In the genomic region with DNA sequence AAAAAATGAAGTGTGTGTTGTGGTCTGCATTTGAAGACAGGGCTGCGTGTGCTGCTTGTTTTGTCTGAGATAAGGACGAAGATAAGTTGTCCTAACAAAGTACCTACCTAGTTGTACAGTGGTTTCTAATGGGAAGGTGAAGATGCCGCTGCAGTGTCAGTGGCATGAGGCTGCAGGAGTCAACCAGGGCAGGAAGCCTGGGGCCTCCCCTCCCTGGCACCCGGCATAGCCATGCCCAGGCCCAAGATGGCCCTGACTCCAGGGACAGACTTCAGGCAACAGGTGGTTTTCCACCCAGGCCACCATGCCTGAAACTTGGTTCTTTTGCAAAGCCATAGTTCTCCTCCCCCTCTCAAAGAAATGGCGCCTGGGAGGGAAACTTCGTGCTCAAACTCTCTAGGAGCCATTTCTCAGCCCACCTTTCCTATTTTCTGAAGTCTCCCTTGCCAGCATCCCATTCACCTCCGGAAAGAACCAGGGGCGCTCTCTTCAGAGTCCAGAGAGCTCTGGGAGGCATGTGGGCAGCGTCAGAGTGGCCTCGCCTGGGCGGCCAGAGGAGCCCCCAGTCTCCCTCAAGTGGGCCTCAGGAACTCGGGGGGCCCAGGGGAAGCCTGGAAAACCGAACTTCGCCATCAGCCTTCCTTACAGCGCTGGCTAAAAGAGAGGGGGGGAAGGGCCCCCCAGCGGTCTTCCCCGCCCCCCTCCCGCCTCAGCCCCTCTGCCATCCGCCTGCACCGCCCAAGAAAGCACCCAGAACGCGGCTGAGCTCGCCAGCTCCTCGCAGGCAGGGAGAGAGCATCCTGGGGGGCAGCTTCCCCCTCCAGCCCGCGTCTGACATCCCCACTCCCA, we compare ENCODE assay signal across 8 cellular contexts. TPM values are rescaled to one million over a fixed set of nuclear protein-coding genes. Genes with fewer than 3 reads are reported as not detected.
DNase-seq lines count a peak whose midpoint lies in the region; ATAC-seq, FAIRE-seq and TF ChIP-seq lines count a peak whose summit lies in the region.

No MANE protein-coding gene starts in this region.

- H3K9me3 Mint-ChIP-seq in naive thymus-derived CD4-positive, alpha-beta T cell: peaks cover 0 to 2% (median 0%) of the 10 kb centered on the region in 11 donors

- intact Hi-C loops in naive thymus-derived CD4-positive, alpha-beta T cell (cut with micrococcal nuclease): loop anchor here (2.0 to 10.0 kb wide), 5 partner anchors 72 to 1330 kb away; a partner anchor contains a TSS
- intact Hi-C loops in upper lobe of right lung (cut with DNase I): no loop called here

- no peak for ATAC-seq in naive thymus-derived CD4-positive, alpha-beta T cell
- no peak for ATAC-seq in upper lobe of right lung

- DNase-seq in GM12892 (ENCODE audit: insufficient read length) (peak; percentile 37), T-helper 22 cell (ENCODE audit: low read depth) (peak; percentile 14), coronary artery (ENCODE audit: low spot score) (no peak), upper lobe of right lung (no peak), NCI-H446 (lab: John Stamatoyannopoulos, UW) (no peak), SW480 (ENCODE audit: low spot score) (no peak), NCI-H748 treated with DMSO at 0.1 percent for 48 hours (lab: John Stamatoyannopoulos, UW) (no peak)
- DNase-seq in naive thymus-derived CD4-positive, alpha-beta T cell: peak; percentile 9 to 37 (median 29)

- CTCF ChIA-PET in naive thymus-derived CD4-positive, alpha-beta T cell (lab: Charles Lee): no interaction called here

- H3K36me3 Mint-ChIP-seq in naive thymus-derived CD4-positive, alpha-beta T cell: peaks cover 0 to 7% (median 0%) of the 10 kb centered on the region in 5 donors

- peak overlapping the region; percentile 90 to 92 for H3K27ac ChIP-seq in coronary artery
- peak overlapping the region; percentile 67 for H3K27ac ChIP-seq in naive thymus-derived CD4-positive, alpha-beta T cell (ENCODE audit: low read depth, low read length)
- H3K27ac ChIP-seq in upper lobe of right lung: peak overlapping the region; percentile 99

- H3K27me3 Mint-ChIP-seq in naive thymus-derived CD4-positive, alpha-beta T cell: no peaks in the 10 kb centered on the region

- peak overlapping the region; percentile 78 for H3K4me3 ChIP-seq in coronary artery
- peak overlapping the region; percentile 72 for H3K4me3 ChIP-seq in naive thymus-derived CD4-positive, alpha-beta T cell (ENCODE audit: low read length)
- H3K4me3 ChIP-seq in upper lobe of right lung: peak overlapping the region; percentile 87

- H3K4me3 Mint-ChIP-seq in naive thymus-derived CD4-positive, alpha-beta T cell: peak overlapping the region; percentile 86 to 98 (median 90)

- H3K27ac Mint-ChIP-seq in naive thymus-derived CD4-positive, alpha-beta T cell: peak overlapping the region; percentile 81 to 99 (median 90)

- no peak for FAIRE-seq in GM12892 (lab: Jason Lieb, UNC)

- H3K36me3 ChIP-seq in naive thymus-derived CD4-positive, alpha-beta T cell (ENCODE audit: control insufficient read depth in 2 of 3, insufficient read depth in 3 of 3, low read length in 3 of 3): peaks cover 0 to 5% (median 0%) of the 10 kb centered on the region in 3 experiments
- no peaks in the 10 kb centered on the region for H3K36me3 ChIP-seq in upper lobe of right lung

- H3K27me3 ChIP-seq in naive thymus-derived CD4-positive, alpha-beta T cell (ENCODE audit: control insufficient read depth in 2 of 2, insufficient read depth in 2 of 2, low read length in 2 of 2): no peaks in the 10 kb centered on the region
- no peaks in the 10 kb centered on the region for H3K27me3 ChIP-seq in upper lobe of right lung

- POLR2A ChIA-PET in naive thymus-derived CD4-positive, alpha-beta T cell (lab: Charles Lee): interaction anchor here (0.6 to 1.5 kb wide), 6 partner anchors 13 to 386 kb away, joined by 3 to 4 read pairs (median 3); a partner anchor contains a TSS

- TF ChIP-seq CTCF in coronary artery (IDR thresholded peaks at IDR 0.05) (no peak), upper lobe of right lung (IDR thresholded peaks at IDR 0.05) (no peak)

- H3K4me1 Mint-ChIP-seq in naive thymus-derived CD4-positive, alpha-beta T cell: peaks cover 38 to 59% (median 55%) of the 10 kb centered on the region in 7 donors

- peaks cover 22 to 44% of the 10 kb centered on the region in 2 donors for H3K4me1 ChIP-seq in naive thymus-derived CD4-positive, alpha-beta T cell (ENCODE audit: control insufficient read depth in 2 of 2, insufficient read depth in 2 of 2, low read length in 2 of 2)
- peaks cover 46% of the 10 kb centered on the region for H3K4me1 ChIP-seq in upper lobe of right lung

- H3K9me3 ChIP-seq in naive thymus-derived CD4-positive, alpha-beta T cell (ENCODE audit: control insufficient read depth in 2 of 3, low read length in 3 of 3): no peaks in the 10 kb centered on the region
- H3K9me3 ChIP-seq in upper lobe of right lung: no peaks in the 10 kb centered on the region

- no peak for TF ChIP-seq POLR2A in GM12892 (IDR thresholded peaks at IDR 0.05; ENCODE audit: low read depth, low read length)

RNA-seq across cellular contexts. Expression of a gene that starts 2.0 kb away (rescaled TPM):
- 15.1 TPM for polyA plus RNA-seq in GM12892 (2012; ENCODE audit: missing spikeins)
- 10 to 100 TPM; 33.2 to 80.5 (median 68.5) TPM for total RNA-seq in naive thymus-derived CD4-positive, alpha-beta T cell
- 10 to 100 TPM; 33.7 to 35.0 TPM for polyA plus RNA-seq in naive thymus-derived CD4-positive, alpha-beta T cell
- 45.4 TPM for total RNA-seq in upper lobe of right lung

Comparison
In these comparisons a context has a peak if more than half of its experiments do, and no peak if none do; other contexts are left out.
1. DNase-seq: peak in GM12892 (single experiment), T-helper 22 cell (single experiment) and naive thymus-derived CD4-positive, alpha-beta T cell (9 of 9); none in coronary artery (single experiment), upper lobe of right lung (single experiment), NCI-H446 (0 of 2), SW480 (single experiment) and NCI-H748 treated with DMSO at 0.1 percent for 48 hours (single experiment).
2. Peak in every context shown above with its lines, with median percentiles within 50 percentile points of each other: H3K27ac ChIP-seq and H3K4me3 ChIP-seq.